ENCODE assay signal across 19 cellular contexts in the genomic region with DNA sequence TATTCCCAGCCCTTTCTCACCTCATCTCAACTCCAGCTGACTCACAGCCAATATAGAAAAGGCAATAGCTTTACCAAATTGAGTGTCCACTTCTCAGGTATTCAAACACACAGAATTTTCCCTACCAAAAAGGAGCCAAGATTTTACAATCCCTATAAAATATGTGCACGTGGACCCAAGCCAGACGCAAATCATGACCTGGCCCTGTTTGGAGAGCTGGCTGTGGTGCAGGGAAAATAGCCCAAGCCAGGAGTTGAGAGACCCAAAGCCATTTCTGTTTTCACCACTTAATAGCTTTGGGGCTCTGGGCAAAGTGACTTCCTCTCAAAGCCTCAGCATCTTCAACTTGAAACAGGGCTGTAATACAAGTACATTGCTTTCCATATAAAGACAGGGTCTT.
"Had no signal": no experiment of that assay in that cellular context is flagged by ENCODE, and none has a peak within 500 bp of the region (broad histone marks: within the 10 kb centered on the region; RNA-seq: fewer than 3 reads in every experiment).

No MANE protein-coding gene starts in this region.

- H3K4me3 ChIP-seq: lower lobe of right lung, ovary, psoas muscle, sigmoid colon, stomach, thyroid gland, vagina had no signal

- H3K9me3 ChIP-seq: esophagus muscularis mucosa, lower lobe of right lung, ovary, psoas muscle, sigmoid colon, stomach, thyroid gland, vagina had no signal

- H3K27ac ChIP-seq: lower lobe of right lung, ovary, psoas muscle, sigmoid colon, stomach, thyroid gland, vagina had no signal

- DNase-seq: dermis blood vessel endothelial cell; effector memory CD4-positive, alpha-beta T cell; left ventricle myocardium superior; lower lobe of right lung; naive thymus-derived CD8-positive, alpha-beta T cell; occipital lobe; ovary; posterior cingulate gyrus; psoas muscle; right cardiac atrium; sigmoid colon; stimulated activated CD4-positive, alpha-beta T cell treated with anti-CD3 and anti-CD28 coated beads, Interleukin-2, amount 100 ng/mL, for 24 hours; stimulated activated CD4-positive, alpha-beta T cell treated with anti-CD3 and anti-CD28 coated beads, Interleukin-4, amount 100 ng/mL, for 24 hours; stimulated activated naive CD4-positive, alpha-beta T cell treated with Interleukin-2 at 50 U/mL for 16 hours; stomach; thyroid gland; trophoblast cell had no signal

- H3K4me1 ChIP-seq: lower lobe of right lung, psoas muscle, sigmoid colon, stomach, thyroid gland, vagina had no signal

- H3K36me3 ChIP-seq: esophagus muscularis mucosa, lower lobe of right lung, ovary, sigmoid colon, stomach, thyroid gland, vagina had no signal

- H3K27me3 ChIP-seq: esophagus muscularis mucosa, ovary, sigmoid colon, stomach, thyroid gland, vagina had no signal
